11 cellular contexts compared by ENCODE assay signal in the genomic region with DNA sequence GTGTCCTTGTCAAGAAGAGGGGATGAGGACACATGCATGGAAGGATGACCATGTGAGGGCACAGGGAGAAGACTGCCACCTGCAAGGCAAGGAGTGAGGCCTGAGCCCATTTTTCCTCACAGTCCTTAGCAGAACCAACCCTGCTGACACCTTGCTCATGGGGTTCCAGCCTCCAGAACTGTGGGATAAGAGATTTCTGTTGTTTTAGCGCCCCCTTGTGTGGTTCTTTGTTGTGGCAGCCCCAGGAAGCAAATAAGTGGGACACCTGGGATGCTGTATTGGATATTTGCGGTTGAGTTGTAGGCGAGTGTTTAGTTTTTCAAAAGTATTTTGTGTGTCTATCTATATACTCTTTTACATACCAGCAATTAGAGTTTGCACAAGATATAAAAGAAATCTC.
DNase-seq lines count a peak whose midpoint lies in the region; ATAC-seq, FAIRE-seq and TF ChIP-seq lines count a peak whose summit lies in the region.
"Had no signal": no experiment of that assay in that cellular context is flagged by ENCODE, and none has a peak within 500 bp of the region (broad histone marks: within the 10 kb centered on the region; RNA-seq: fewer than 3 reads in every experiment).

No MANE protein-coding gene starts in this region.

- no peak overlapping the region for H3K56ac ChIP-seq in H1 (replicated peaks; ENCODE audit: insufficient read length, low read depth, low read length)

- TF ChIP-seq POLR2A in H1 (IDR thresholded peaks at IDR 0.05; ENCODE audit: control extremely low read depth in 1 of 2, low read depth in 2 of 2, low read length in 2 of 2) (no peak), transverse colon (IDR thresholded peaks at IDR 0.05) (no peak)

- peaks cover 4 to 24% of the 10 kb centered on the region in 2 donors for H3K27me3 Mint-ChIP-seq in natural killer cell (ENCODE audit: low read depth in 2 of 2)

- no peak overlapping the region for H3K14ac ChIP-seq in H1 (ENCODE audit: insufficient read length)

- H3K23me2 ChIP-seq in H1 (ENCODE audit: low read depth, low read length), result peaks cover 3% of the 10 kb centered on the region; the same call in 1 of the 2 replicates

- no peak overlapping the region for H3K4me3 ChIP-seq in H1 (ENCODE audit: extremely low read depth in 1 of 4, insufficient read depth in 2 of 4, low read depth in 3 of 4, low read length in 4 of 4)
- H3K4me3 ChIP-seq in transverse colon, result no peak overlapping the region
- H3K4me3 ChIP-seq: SJSA1 had no signal

- H3K23ac ChIP-seq in H1 (ENCODE audit: insufficient read length), result no peak overlapping the region

- H3K4me1 Mint-ChIP-seq in natural killer cell, result no peaks in the 10 kb centered on the region

- peak overlapping the region; percentile 67; the same call in 1 of the 2 replicates for H2AK5ac ChIP-seq in H1 (ENCODE audit: low read depth, low read length)

- H3K9ac ChIP-seq in H1 (replicated peaks in 1 of 4; ENCODE audit: extremely low read depth in 1 of 4, low read depth in 3 of 4, low read length in 3 of 4), result no peak overlapping the region

- no peak overlapping the region for H2BK5ac ChIP-seq in H1 (ENCODE audit: low read depth, low read length)

- no peak for FAIRE-seq in H1 (lab: Jason Lieb, UNC)

- ATAC-seq in GM19463 (IDR thresholded peaks at IDR 0.05; ENCODE audit: unreplicated experiment), result no peak
- no peak for ATAC-seq in GM21825 (IDR thresholded peaks at IDR 0.05; ENCODE audit: unreplicated experiment)
- ATAC-seq in natural killer cell, result no peak

- TF ChIP-seq EP300 in H1 (IDR thresholded peaks at IDR 0.05; ENCODE audit: borderline replicate concordance in 1 of 2, low read depth in 2 of 2, low read length in 2 of 2) (no peak), transverse colon (IDR thresholded peaks at IDR 0.05; ENCODE audit: low read depth) (no peak)

- H3K36me3 Mint-ChIP-seq in natural killer cell, result no peaks in the 10 kb centered on the region
- H3K36me3 Mint-ChIP-seq: activated naive CD8-positive, alpha-beta T cell had no signal

- H3K79me2 ChIP-seq in H1 (ENCODE audit: control insufficient read depth in 1 of 2, insufficient read depth in 2 of 2, low read length in 2 of 2), result no peaks in the 10 kb centered on the region

- peak; percentile 89 to 91 for TF ChIP-seq RAD21 in H1 (IDR thresholded peaks at IDR 0.05 in 1 of 2, conservative IDR thresholded peaks at IDR 0.05 in 1 of 2; ENCODE audit: low read depth in 2 of 2, low read length in 2 of 2)

- peaks cover 1 to 5% (median 3%) of the 10 kb centered on the region in 4 experiments; a peak in 6 of 7 replicates for H3K4me1 ChIP-seq in H1 (replicated peaks in 1 of 4; ENCODE audit: control insufficient read depth in 3 of 4, insufficient read depth in 4 of 4, low read length in 3 of 4)
- H3K4me1 ChIP-seq in transverse colon, result peaks cover 0 to 20% (median 9%) of the 10 kb centered on the region in 4 donors

- H3K4ac ChIP-seq in H1 (replicated peaks; ENCODE audit: insufficient read length, low read depth, low read length), result no peak overlapping the region

- H3K27ac ChIP-seq in H1 (ENCODE audit: low read depth, low read length) (no peak overlapping the region), transverse colon (no peak overlapping the region)
- H3K27ac ChIP-seq: SJSA1 had no signal

- H3K36me3 ChIP-seq in H1 (ENCODE audit: control insufficient read depth in 2 of 4, insufficient read depth in 4 of 4, low read length in 3 of 4) (0 out of 8 replicates have a peak, but pooled peaks cover 0 to 3% (median 0%) of the 10 kb centered on the region in 4 experiments), transverse colon (no peaks in the 10 kb centered on the region)
- H3K36me3 ChIP-seq: SJSA1 had no signal

- H2BK120ac ChIP-seq in H1 (replicated peaks; ENCODE audit: low read depth, low read length), result no peak overlapping the region

- peak; percentile 6 for DNase-seq in stimulated activated CD4-positive, alpha-beta T cell treated with anti-CD3 and anti-CD28 coated beads, Interleukin-1b, Interleukin-23, amount 100 ng/mL, for 48 hours
- DNase-seq in stimulated activated CD4-positive, alpha-beta T cell treated with anti-CD3 and anti-CD28 coated beads, Interleukin-4, amount 100 ng/mL, for 4 hours, result no peak
- DNase-seq in NCI-H69 (lab: John Stamatoyannopoulos, UW) (peak; percentile 33), H1 (ENCODE audit: low read depth in 1 of 2, low spot score in 2 of 2) (peak in 1 of 2 experiments; percentile 77), transverse colon (no peak), natural killer cell (no peak)
- DNase-seq: DMS153 had no signal

- H4K91ac ChIP-seq in H1 (replicated peaks; ENCODE audit: insufficient read length, low read length), result no peak overlapping the region

- H3K79me1 ChIP-seq in H1 (ENCODE audit: low read depth, low read length), result no peaks in the 10 kb centered on the region

- no peak overlapping the region for H3K4me2 ChIP-seq in H1 (ENCODE audit: insufficient read depth in 1 of 2, low read depth in 2 of 2, low read length in 2 of 2)

- no peak overlapping the region for H2AFZ ChIP-seq in H1 (ENCODE audit: low read length)

- CTCF ChIA-PET in H1 (lab: Charles Lee; ENCODE audit: partially characterized antibody), result interaction anchor here (0.9 to 2.3 kb wide), 4 partner anchors 12 to 252 kb away, joined by 3 to 7 read pairs (median 4); no protein-coding TSS in a partner anchor

- H4K5ac ChIP-seq in H1 (ENCODE audit: insufficient read length, low read depth, low read length), result no peak overlapping the region

- intact Hi-C loops in transverse colon (cut with DNase I; ENCODE audit: low total_unique reads), result no loop called here
- intact Hi-C loops in natural killer cell (cut with micrococcal nuclease), result no loop called here

- WGBS in H1 (ENCODE audit: extremely low coverage in 1 of 2, insufficient coverage in 1 of 2, insufficient read length in 1 of 2, insufficient replicate concordance in 2 of 2, low coverage in 1 of 2, low lambda C conversion rate in 2 of 2, missing lambda C conversion rate in 1 of 2), 2 experiments, result 67% methylated on average over 3 of the region's 3 CpGs; no CpG with 5 or more reads in 1 of the 2 experiments
- WGBS in transverse colon (ENCODE audit: low coverage in 1 of 2), 2 donors, result 63 to 69% methylated on average over 3 of the region's 3 CpGs

- H3K4me3 Mint-ChIP-seq in natural killer cell, result no peak overlapping the region
- H3K4me3 Mint-ChIP-seq: activated naive CD8-positive, alpha-beta T cell had no signal

- in situ Hi-C loops in transverse colon (cut with MboI; ENCODE audit: low pct_ligation_motif_present in 1 of 4, low pct_unique_long_range_greater_than_20kb in 1 of 4, low sequenced_read_pairs in 3 of 4), result no loop called here

- H2BK15ac ChIP-seq in H1 (ENCODE audit: low read length), result no peak overlapping the region

- TF ChIP-seq CTCF in H1 (IDR thresholded peaks at IDR 0.05; ENCODE audit: control extremely low read depth in 1 of 3, insufficient read depth in 1 of 3, low read depth in 1 of 3, low read length in 3 of 3), result peak; percentile 40 to 82 (median 77)
- TF ChIP-seq CTCF in transverse colon (IDR thresholded peaks at IDR 0.05), result peak in 3 of 5 experiments; percentile 9 to 20 (median 10)
- no peak for TF ChIP-seq CTCF in natural killer cell (IDR thresholded peaks at IDR 0.05)

- H3K18ac ChIP-seq in H1 (ENCODE audit: extremely low read depth, low read length), result no peak overlapping the region

- H3K27me3 ChIP-seq in H1 (replicated peaks in 1 of 4; ENCODE audit: control insufficient read depth in 3 of 4, extremely low read depth in 1 of 4, insufficient read depth in 3 of 4, low read length in 3 of 4) (no peaks in the 10 kb centered on the region; a peak in 1 of 7 replicates), transverse colon (no peaks in the 10 kb centered on the region)
- H3K27me3 ChIP-seq: SJSA1 had no signal

- H2BK12ac ChIP-seq in H1 (ENCODE audit: low read depth, low read length), result no peak overlapping the region

- POLR2A ChIA-PET in H1 (lab: Charles Lee; ENCODE audit: partially characterized antibody), result no interaction called here

- no peaks in the 10 kb centered on the region for H3K9me3 Mint-ChIP-seq in natural killer cell

- no peaks in the 10 kb centered on the region for H4K20me1 ChIP-seq in H1 (replicated peaks in 1 of 2; ENCODE audit: control insufficient read depth in 1 of 2, insufficient read depth in 2 of 2, low read length in 2 of 2)

- H3K27ac Mint-ChIP-seq in natural killer cell, result no peak overlapping the region
- H3K27ac Mint-ChIP-seq: activated naive CD8-positive, alpha-beta T cell had no signal

- H3K9me3 ChIP-seq in H1 (ENCODE audit: insufficient read depth in 2 of 2, low read depth in 1 of 2, low read length in 1 of 2) (peaks cover 9 to 11% of the 10 kb centered on the region in 2 experiments), transverse colon (no peaks in the 10 kb centered on the region)
- H3K9me3 ChIP-seq: SJSA1 had no signal

- no peak overlapping the region for H2BK20ac ChIP-seq in H1 (ENCODE audit: low read length)

- no peak overlapping the region for H4K8ac ChIP-seq in H1 (ENCODE audit: extremely low read depth, insufficient read depth, low read length)

TF ChIP-seq in H1, 55 proteins besides CTCF, POLR2A, EP300 and RAD21:
- TF ChIP-seq PHF8 (conservative IDR thresholded peaks at IDR 0.05; ENCODE audit: low read depth, low read length) (no peak), RXRA (IDR thresholded peaks at IDR 0.05; ENCODE audit: insufficient read depth, low read depth, low read length) (0 out of 2 replicates have a peak, but pooled peaks have one; percentile 51)

Comparison
In these comparisons a context has a peak if more than half of its experiments do, and no peak if none do; other contexts are left out.
1. DNase-seq: peak in stimulated activated CD4-positive, alpha-beta T cell treated with anti-CD3 and anti-CD28 coated beads, Interleukin-1b, Interleukin-23, amount 100 ng/mL, for 48 hours (single experiment) and NCI-H69 (single experiment); none in stimulated activated CD4-positive, alpha-beta T cell treated with anti-CD3 and anti-CD28 coated beads, Interleukin-4, amount 100 ng/mL, for 4 hours (0 of 2), transverse colon (single experiment) and natural killer cell (single experiment).